In genomic region chr21:31893841-31894240, GRCh38 we compare ENCODE assay signal across 19 cellular contexts. TPM values are rescaled to one million over a fixed set of nuclear protein-coding genes. Genes with fewer than 3 reads are reported as not detected.
"Had no signal": no experiment of that assay in that cellular context is flagged by ENCODE, and none has a peak within 500 bp of the region (broad histone marks: within the 10 kb centered on the region; RNA-seq: fewer than 3 reads in every experiment).

No MANE protein-coding gene starts in this region.

- H3K27ac ChIP-seq: coronary artery, esophagus squamous epithelium, left ventricle myocardium inferior, WERI-Rb-1 had no signal

- H3K9me3 Mint-ChIP-seq: activated CD4-positive, alpha-beta memory T cell treated with anti-CD3 and anti-CD28 coated beads, Interleukin-2, amount 10 ng/mL, durations not matched to agents 7 days and 5 days; activated naive CD4-positive, alpha-beta T cell treated with anti-CD3 and anti-CD28 coated beads, Interleukin-2, amount 50 U/mL, for 72 hours; central memory CD8-positive, alpha-beta T cell; memory B cell; stimulated activated memory B cell treated with anti-CD40 and anti-IgM and Interleukin-4, amounts not matched to agents 10 μg/mL and 1 μg/mL and 100 μg/mL, for 72 hours had no signal

- H3K36me3 ChIP-seq: esophagus squamous epithelium, left ventricle myocardium inferior, uterus had no signal

- H3K27me3 ChIP-seq: uterus had no signal

- H3K4me1 Mint-ChIP-seq: activated CD4-positive, alpha-beta memory T cell treated with anti-CD3 and anti-CD28 coated beads, Interleukin-2, amount 10 ng/mL, durations not matched to agents 7 days and 5 days; central memory CD8-positive, alpha-beta T cell; stimulated activated memory B cell treated with anti-CD40 and anti-IgM and Interleukin-4, amounts not matched to agents 10 μg/mL and 1 μg/mL and 100 μg/mL, for 72 hours had no signal

- H3K4me1 ChIP-seq: left ventricle myocardium inferior, uterus had no signal

- DNase-seq: activated CD4-positive, alpha-beta memory T cell treated with anti-CD3 and anti-CD28 coated beads, Interleukin-2, amount 10 ng/mL, durations not matched to agents 7 days and 5 days; activated CD4-positive, alpha-beta T cell treated with anti-CD3 and anti-CD28 coated beads for 4 hours; activated gamma-delta T cell; activated T-cell treated with anti-CD3 and anti-CD28 coated beads, Interleukin-2, amount 50 U/mL, for 48 hours; amniotic stem cell; effector CD4-positive, alpha-beta T cell; esophagus squamous epithelium; hippocampal formation; left ventricle myocardium inferior; stimulated activated CD4-positive, alpha-beta T cell treated with anti-CD3 and anti-CD28 coated beads, Interleukin-2, amount 100 ng/mL, for 48 hours; T-helper 17 cell; uterus; WERI-Rb-1 had no signal

- H3K9me3 ChIP-seq: esophagus squamous epithelium, left ventricle myocardium inferior, uterus had no signal

- H3K27me3 Mint-ChIP-seq: activated CD4-positive, alpha-beta memory T cell treated with anti-CD3 and anti-CD28 coated beads, Interleukin-2, amount 10 ng/mL, durations not matched to agents 7 days and 5 days had no signal

- ATAC-seq: activated naive CD4-positive, alpha-beta T cell treated with anti-CD3 and anti-CD28 coated beads, Interleukin-2, amount 50 U/mL, for 72 hours; stimulated activated memory B cell treated with anti-CD40 and anti-IgM and Interleukin-4, amounts not matched to agents 10 μg/mL and 1 μg/mL and 100 μg/mL, for 72 hours; T-helper 17 cell had no signal

- H3K4me3 Mint-ChIP-seq: activated CD4-positive, alpha-beta memory T cell treated with anti-CD3 and anti-CD28 coated beads, Interleukin-2, amount 10 ng/mL, durations not matched to agents 7 days and 5 days; central memory CD8-positive, alpha-beta T cell; memory B cell; stimulated activated memory B cell treated with anti-CD40 and anti-IgM and Interleukin-4, amounts not matched to agents 10 μg/mL and 1 μg/mL and 100 μg/mL, for 72 hours; T-helper 17 cell had no signal

- H3K4me3 ChIP-seq: coronary artery, esophagus squamous epithelium, left ventricle myocardium inferior, uterus had no signal

- H3K36me3 Mint-ChIP-seq: activated naive CD4-positive, alpha-beta T cell treated with anti-CD3 and anti-CD28 coated beads, Interleukin-2, amount 50 U/mL, for 72 hours; memory B cell; stimulated activated memory B cell treated with anti-CD40 and anti-IgM and Interleukin-4, amounts not matched to agents 10 μg/mL and 1 μg/mL and 100 μg/mL, for 72 hours had no signal

RNA-seq across cellular contexts. Expression of gene HUNK, which starts 21.0 kb away (rescaled TPM):
- total RNA-seq: endothelial cell of umbilical vein had no signal
- polyA plus RNA-seq: endothelial cell of umbilical vein had no signal
